18 cellular contexts compared by ENCODE assay signal in the genomic region with DNA sequence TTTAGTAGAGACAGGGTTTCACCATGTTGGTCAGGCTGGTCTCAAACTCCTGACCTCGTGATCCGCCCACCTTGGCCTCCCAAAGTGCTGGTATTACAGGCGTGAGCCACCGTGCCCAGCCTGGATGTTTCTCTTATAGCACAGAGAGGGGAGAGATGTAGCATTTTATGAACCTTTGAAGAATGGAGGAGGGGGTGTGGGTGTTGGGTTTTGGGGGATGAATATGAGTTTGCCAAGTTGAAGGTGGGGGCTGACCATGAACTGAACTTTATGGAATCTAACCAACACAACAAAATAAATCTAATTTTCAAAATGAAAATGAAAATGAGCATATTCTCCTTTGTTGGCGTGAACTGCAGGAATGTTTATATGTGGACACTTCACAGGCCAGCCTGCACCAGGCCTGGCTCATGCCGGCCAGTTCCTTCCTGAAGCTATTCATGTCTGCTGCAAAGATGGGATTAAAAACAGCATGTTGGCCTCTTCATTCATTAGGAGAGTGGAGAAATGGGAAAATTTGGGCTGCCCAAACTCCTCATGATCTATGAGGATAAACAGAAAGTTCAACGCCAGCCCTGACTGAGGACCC. TPM values are rescaled to one million over a fixed set of nuclear protein-coding genes. Genes with fewer than 3 reads are reported as not detected.
A peak's percentile ranks its signal among the peaks of the same experiment; 100 is the strongest.
DNase-seq lines count a peak whose midpoint lies in the region; TF ChIP-seq lines count a peak whose summit lies in the region.
"Had no signal": no experiment of that assay in that cellular context is flagged by ENCODE, and none has a peak within 500 bp of the region (broad histone marks: within the 10 kb centered on the region; RNA-seq: fewer than 3 reads in every experiment).

No MANE protein-coding gene starts in this region.

- H3K4me1 ChIP-seq in HEK293 (ENCODE audit: control insufficient read depth, insufficient read depth, low read length) (no peaks in the 10 kb centered on the region), thyroid gland (peaks cover 13 to 15% of the 10 kb centered on the region in 2 donors)

- H3K36me3 ChIP-seq in HEK293 (ENCODE audit: control insufficient read depth in 2 of 2, insufficient read depth in 1 of 2, low read length in 2 of 2) (no peaks in the 10 kb centered on the region), thyroid gland (no peaks in the 10 kb centered on the region)
- H3K36me3 ChIP-seq: BLaER1 had no signal

- TF ChIP-seq CTCF in HEK293 (tag by site-specific recombination; IDR thresholded peaks at IDR 0.05) (no peak), thyroid gland (IDR thresholded peaks at IDR 0.05) (no peak)

- no peak for TF ChIP-seq POLR2A in thyroid gland (IDR thresholded peaks at IDR 0.05)

- no peak overlapping the region for H3K27ac ChIP-seq in HEK293 (ENCODE audit: extremely low read depth, low read depth, low read length)
- H3K27ac ChIP-seq in thyroid gland, result peak overlapping the region in 1 of 3 donors; percentile 17
- H3K27ac ChIP-seq: BLaER1, C4-2B, GM23248 had no signal

- H3K9me3 ChIP-seq in HEK293 (ENCODE audit: control insufficient read depth, insufficient read depth, low read depth, low read length) (no peaks in the 10 kb centered on the region), thyroid gland (no peaks in the 10 kb centered on the region)
- H3K9me3 ChIP-seq: BLaER1 had no signal

- POLR2A ChIA-PET in HEK293 (lab: Yijun Ruan, JAX), result no interaction called here

- H3K4me3 ChIP-seq in HEK293 (ENCODE audit: low read depth, low read length) (no peak overlapping the region), thyroid gland (replicated peaks in 1 of 3) (no peak overlapping the region)
- H3K4me3 ChIP-seq: BLaER1, GM12878, GM23248 had no signal

- intact Hi-C loops in thyroid gland (cut with DNase I), result no loop called here

- 80 to 83% methylated on average over 7 of the region's 7 CpGs for WGBS in thyroid gland, 2 donors

- CTCF ChIA-PET in HEK293 (lab: Yijun Ruan, JAX), result no interaction called here

- H3K27me3 ChIP-seq in thyroid gland, result no peaks in the 10 kb centered on the region
- H3K27me3 ChIP-seq: BLaER1 had no signal

- peak; percentile 28 for DNase-seq in dermis blood vessel endothelial cell
- DNase-seq in lung microvascular endothelial cell (ENCODE audit: low read depth in 2 of 2), result peak; percentile 36 to 64
- no peak for DNase-seq in thyroid gland
- no peak for DNase-seq in COLO668 (lab: John Stamatoyannopoulos, UW; ENCODE audit: unreplicated experiment)
- no peak for DNase-seq in NCI-H2029 treated with DMSO at 0.1 percent for 48 hours (lab: John Stamatoyannopoulos, UW)
- DNase-seq: CD4-positive, CD25-positive, alpha-beta regulatory T cell; CD8-positive, alpha-beta T cell; DMS 273 treated with DMSO at 0.1 percent for 48 hours; DMS79; EL; GDM1; GM23248; H7; HCEC 1CT had no signal

TF ChIP-seq in HEK293, 187 proteins besides CTCF, POLR2A, EP300 and RAD21:
- TF ChIP-seq ZNF560 (tag by site-specific recombination; IDR thresholded peaks at IDR 0.05; ENCODE audit: borderline replicate concordance), result no peak
- no peak for TF ChIP-seq ZNF10 (tag by site-specific recombination; IDR thresholded peaks at IDR 0.05)
- TF ChIP-seq ZNF404 (tag by site-specific recombination; IDR thresholded peaks at IDR 0.05), result no peak
- TF ChIP-seq, protein P1, sequence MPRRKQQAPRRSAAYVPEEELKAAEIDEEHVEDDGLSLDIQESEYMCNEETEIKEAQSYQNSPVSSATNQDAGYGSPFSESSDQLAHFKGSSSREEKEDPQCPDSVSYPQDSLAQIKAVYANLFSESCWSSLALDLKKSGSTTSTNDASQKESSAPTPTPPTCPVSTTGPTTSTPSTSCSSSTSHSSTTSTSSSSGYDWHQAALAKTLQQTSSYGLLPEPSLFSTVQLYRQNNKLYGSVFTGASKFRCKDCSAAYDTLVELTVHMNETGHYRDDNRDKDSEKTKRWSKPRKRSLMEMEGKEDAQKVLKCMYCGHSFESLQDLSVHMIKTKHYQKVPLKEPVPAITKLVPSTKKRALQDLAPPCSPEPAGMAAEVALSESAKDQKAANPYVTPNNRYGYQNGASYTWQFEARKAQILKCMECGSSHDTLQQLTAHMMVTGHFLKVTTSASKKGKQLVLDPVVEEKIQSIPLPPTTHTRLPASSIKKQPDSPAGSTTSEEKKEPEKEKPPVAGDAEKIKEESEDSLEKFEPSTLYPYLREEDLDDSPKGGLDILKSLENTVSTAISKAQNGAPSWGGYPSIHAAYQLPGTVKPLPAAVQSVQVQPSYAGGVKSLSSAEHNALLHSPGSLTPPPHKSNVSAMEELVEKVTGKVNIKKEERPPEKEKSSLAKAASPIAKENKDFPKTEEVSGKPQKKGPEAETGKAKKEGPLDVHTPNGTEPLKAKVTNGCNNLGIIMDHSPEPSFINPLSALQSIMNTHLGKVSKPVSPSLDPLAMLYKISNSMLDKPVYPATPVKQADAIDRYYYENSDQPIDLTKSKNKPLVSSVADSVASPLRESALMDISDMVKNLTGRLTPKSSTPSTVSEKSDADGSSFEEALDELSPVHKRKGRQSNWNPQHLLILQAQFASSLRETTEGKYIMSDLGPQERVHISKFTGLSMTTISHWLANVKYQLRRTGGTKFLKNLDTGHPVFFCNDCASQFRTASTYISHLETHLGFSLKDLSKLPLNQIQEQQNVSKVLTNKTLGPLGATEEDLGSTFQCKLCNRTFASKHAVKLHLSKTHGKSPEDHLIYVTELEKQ (tag by site-specific recombination; IDR thresholded peaks at IDR 0.05; ENCODE audit: borderline replicate concordance), result no peak
- no peak for TF ChIP-seq OSR2 (tag by site-specific recombination; IDR thresholded peaks at IDR 0.05)
- TF ChIP-seq ZFP3 (tag by site-specific recombination; IDR thresholded peaks at IDR 0.05; ENCODE audit: low read depth), result peak; percentile 72
- no peak for TF ChIP-seq ZNF423 (tag by site-specific recombination; IDR thresholded peaks at IDR 0.05)
- no peak for TF ChIP-seq ZNF24 (tag by site-specific recombination; IDR thresholded peaks at IDR 0.05)

RNA-seq across cellular contexts. Expression of gene HOMER3, which starts 39.5 kb away (rescaled TPM):
- total RNA-seq in dermis blood vessel endothelial cell (128 and 272 TPM in 2 replicates), lung microvascular endothelial cell (124 and 279 TPM in 2 replicates), thyroid gland (100 to 1,000 TPM in 1 of 4 donors, 10 to 100 TPM in 3; 55.6 to 169 (median 63.4) TPM)

RNA-seq across cellular contexts. Expression of gene SUGP2, which starts 52.8 kb away (rescaled TPM):
- total RNA-seq in dermis blood vessel endothelial cell (22.0 and 24.8 TPM in 2 replicates), lung microvascular endothelial cell (8.1 and 14.7 TPM in 2 replicates), thyroid gland (10 to 100 TPM; 70.3 to 93.5 (median 82.2) TPM)

RNA-seq across cellular contexts. Expression of gene ARMC6, which starts 52.9 kb away (rescaled TPM):
- total RNA-seq in dermis blood vessel endothelial cell, result 50.2 and 72.1 TPM in 2 replicates
- 32.3 and 49.8 TPM in 2 replicates for total RNA-seq in lung microvascular endothelial cell
- total RNA-seq in thyroid gland, result 10 to 100 TPM; 33.1 to 60.0 (median 46.1) TPM

Comparison
In these comparisons a context has a peak if more than half of its experiments do, and no peak if none do; other contexts are left out.
1. DNase-seq: peak in dermis blood vessel endothelial cell (single experiment) and lung microvascular endothelial cell (2 of 2); none in thyroid gland (0 of 2), COLO668 (single experiment) and NCI-H2029 treated with DMSO at 0.1 percent for 48 hours (single experiment).